In the genomic region with DNA sequence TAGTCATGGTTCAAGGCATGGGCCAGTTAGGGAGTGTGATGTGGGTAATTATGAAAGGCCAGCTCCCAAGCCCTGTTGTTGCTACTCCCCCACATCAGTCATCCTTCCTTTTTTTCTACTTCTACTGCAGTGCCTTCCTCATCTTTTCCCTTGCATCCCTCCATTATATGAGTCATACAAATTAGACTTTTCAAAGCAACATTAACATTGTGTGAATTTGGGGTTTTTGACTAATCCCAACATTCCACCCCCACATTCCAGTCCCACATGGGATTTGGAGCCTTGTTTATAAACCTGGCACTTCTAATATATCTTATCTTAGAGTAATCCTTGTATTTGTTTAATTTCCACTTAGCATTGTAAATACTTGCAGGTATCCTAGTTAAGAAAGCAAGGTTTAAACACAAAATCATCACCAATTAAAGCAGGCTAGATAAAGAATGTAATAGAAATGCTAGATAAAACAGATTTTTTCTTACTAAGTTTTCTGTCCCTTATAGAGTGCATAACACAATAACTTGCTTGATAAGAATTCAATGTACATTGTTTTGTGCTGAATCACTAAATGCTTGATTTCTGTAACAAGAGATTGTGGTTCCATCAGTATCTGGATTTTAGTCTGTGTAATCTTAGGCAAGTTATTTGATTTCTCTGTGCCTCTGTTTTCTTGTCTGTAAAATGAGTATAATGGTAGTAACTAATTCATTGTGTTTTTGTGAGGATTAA, we compare ENCODE assay signal across 18 cellular contexts.
DNase-seq lines count a peak whose midpoint lies in the region; ATAC-seq, FAIRE-seq and TF ChIP-seq lines count a peak whose summit lies in the region.
"Had no signal": no experiment of that assay in that cellular context is flagged by ENCODE, and none has a peak within 500 bp of the region (broad histone marks: within the 10 kb centered on the region; RNA-seq: fewer than 3 reads in every experiment).

No MANE protein-coding gene starts in this region.

- POLR2A ChIA-PET in AG04449 (lab: Yijun Ruan, JAX) = no interaction called here

- TF ChIP-seq CTCF in AG04449 (IDR thresholded peaks at IDR 0.05; ENCODE audit: insufficient read depth, low read length, missing control alignments) = no peak

- H3K4me1 Mint-ChIP-seq in activated naive CD8-positive, alpha-beta T cell treated with anti-CD3 and anti-CD28 coated beads for 36 hours = no peaks in the 10 kb centered on the region
- H3K4me1 Mint-ChIP-seq in activated T-cell treated with anti-CD3 and anti-CD28 coated beads, Interleukin-2, amount 50 U/mL, for 72 hours (ENCODE audit: low read depth) = no peaks in the 10 kb centered on the region
- H3K4me1 Mint-ChIP-seq: stimulated activated effector memory CD8-positive, alpha-beta T cell treated with anti-CD3 and anti-CD28 coated beads, Interleukin-12 subunit alpha, Interleukin-12 subunit beta, amount 100 ng/mL, for 72 hours had no signal

- ATAC-seq in GM21423 (IDR thresholded peaks at IDR 0.05; ENCODE audit: unreplicated experiment) (no peak), left lobe of liver (no peak)
- no peak for ATAC-seq in activated T-cell treated with anti-CD3 and anti-CD28 coated beads, Interleukin-2, amount 50 U/mL, for 72 hours (replicated peaks in 1 of 2)
- ATAC-seq: stimulated activated effector memory CD8-positive, alpha-beta T cell treated with anti-CD3 and anti-CD28 coated beads, Interleukin-12 subunit alpha, Interleukin-12 subunit beta, amount 100 ng/mL, for 72 hours had no signal

- no peak overlapping the region for H3K4me3 ChIP-seq in AG04449 (ENCODE audit: low read depth, low read length)

- H3K27me3 Mint-ChIP-seq in activated naive CD8-positive, alpha-beta T cell treated with anti-CD3 and anti-CD28 coated beads for 36 hours = peaks cover 6% of the 10 kb centered on the region
- no peaks in the 10 kb centered on the region for H3K27me3 Mint-ChIP-seq in activated T-cell treated with anti-CD3 and anti-CD28 coated beads, Interleukin-2, amount 50 U/mL, for 72 hours (ENCODE audit: low read depth)
- H3K27me3 Mint-ChIP-seq: dendritic cell treated with granulocyte-macrophage colony-stimulating factor and Interleukin-4, amounts not matched to agents 40 ng/mL and 50 ng/mL, for 4 days had no signal

- H3K4me3 Mint-ChIP-seq in activated naive CD8-positive, alpha-beta T cell treated with anti-CD3 and anti-CD28 coated beads for 36 hours = no peak overlapping the region
- H3K4me3 Mint-ChIP-seq in activated T-cell treated with anti-CD3 and anti-CD28 coated beads, Interleukin-2, amount 50 U/mL, for 72 hours = no peak overlapping the region
- H3K4me3 Mint-ChIP-seq: dendritic cell treated with granulocyte-macrophage colony-stimulating factor and Interleukin-4, amounts not matched to agents 40 ng/mL and 50 ng/mL, for 4 days; stimulated activated effector memory CD8-positive, alpha-beta T cell treated with anti-CD3 and anti-CD28 coated beads, Interleukin-12 subunit alpha, Interleukin-12 subunit beta, amount 100 ng/mL, for 72 hours had no signal

- no peak overlapping the region for H3K27ac Mint-ChIP-seq in activated naive CD8-positive, alpha-beta T cell treated with anti-CD3 and anti-CD28 coated beads for 36 hours
- H3K27ac Mint-ChIP-seq in activated T-cell treated with anti-CD3 and anti-CD28 coated beads, Interleukin-2, amount 50 U/mL, for 72 hours = no peak overlapping the region
- H3K27ac Mint-ChIP-seq: dendritic cell treated with granulocyte-macrophage colony-stimulating factor and Interleukin-4, amounts not matched to agents 40 ng/mL and 50 ng/mL, for 4 days; progenitor cell of endocrine pancreas; stimulated activated effector memory CD8-positive, alpha-beta T cell treated with anti-CD3 and anti-CD28 coated beads, Interleukin-12 subunit alpha, Interleukin-12 subunit beta, amount 100 ng/mL, for 72 hours had no signal

- peak; percentile 23 for DNase-seq in AG04449 (ENCODE audit: low read depth, low spot score)
- DNase-seq in HTR-8/SVneo (ENCODE audit: insufficient read length, low spot score) = peak; percentile 41
- peak; percentile 94 for DNase-seq in amniotic epithelial cell (ENCODE audit: low read depth)
- peak; percentile 93 for DNase-seq in kidney glomerular epithelial cell (lab: John Stamatoyannopoulos, UW)
- no peak for DNase-seq in left lobe of liver (ENCODE audit: low spot score)
- no peak for DNase-seq in activated naive CD8-positive, alpha-beta T cell treated with anti-CD3 and anti-CD28 coated beads for 36 hours
- no peak for DNase-seq in activated T-cell treated with anti-CD3 and anti-CD28 coated beads, Interleukin-2, amount 50 U/mL, for 72 hours
- DNase-seq: activated naive CD4-positive, alpha-beta T cell treated with anti-CD3 and anti-CD28 coated beads, Interleukin-2, amount 50 U/mL, for 16 hours; BE2C; NCI-H1436; NCI-H524; stimulated activated CD4-positive, alpha-beta T cell treated with anti-CD3 and anti-CD28 coated beads, Interleukin-4, amount 100 ng/mL, for 1 hour had no signal

- H3K36me3 Mint-ChIP-seq in activated naive CD8-positive, alpha-beta T cell treated with anti-CD3 and anti-CD28 coated beads for 36 hours = no peaks in the 10 kb centered on the region
- H3K36me3 Mint-ChIP-seq in activated T-cell treated with anti-CD3 and anti-CD28 coated beads, Interleukin-2, amount 50 U/mL, for 72 hours (ENCODE audit: insufficient read depth in 2 of 2) = no peaks in the 10 kb centered on the region
- H3K36me3 Mint-ChIP-seq: stimulated activated effector memory CD8-positive, alpha-beta T cell treated with anti-CD3 and anti-CD28 coated beads, Interleukin-12 subunit alpha, Interleukin-12 subunit beta, amount 100 ng/mL, for 72 hours had no signal

- no peaks in the 10 kb centered on the region for H3K9me3 Mint-ChIP-seq in activated naive CD8-positive, alpha-beta T cell treated with anti-CD3 and anti-CD28 coated beads for 36 hours
- H3K9me3 Mint-ChIP-seq in activated T-cell treated with anti-CD3 and anti-CD28 coated beads, Interleukin-2, amount 50 U/mL, for 72 hours = peaks cover 0 to 5% of the 10 kb centered on the region in 2 donors
- H3K9me3 Mint-ChIP-seq: dendritic cell treated with granulocyte-macrophage colony-stimulating factor and Interleukin-4, amounts not matched to agents 40 ng/mL and 50 ng/mL, for 4 days had no signal

- CTCF ChIA-PET in AG04449 (lab: Yijun Ruan, JAX) = no interaction called here

- no peak for FAIRE-seq in HTR-8/SVneo (lab: Jason Lieb, UNC)
- FAIRE-seq: H1, TTC549 had no signal

Comparison
In these comparisons a context has a peak if more than half of its experiments do, and no peak if none do; other contexts are left out.
1. DNase-seq: peak in AG04449 (single experiment), HTR-8/SVneo (single experiment), amniotic epithelial cell (single experiment) and kidney glomerular epithelial cell (single experiment); none in left lobe of liver (single experiment), activated naive CD8-positive, alpha-beta T cell treated with anti-CD3 and anti-CD28 coated beads for 36 hours (single experiment) and activated T-cell treated with anti-CD3 and anti-CD28 coated beads, Interleukin-2, amount 50 U/mL, for 72 hours (0 of 2).